In genomic region chr15:31225356-31225955, GRCh38 we compare ENCODE assay signal across 18 cellular contexts.
"Had no signal": no experiment of that assay in that cellular context is flagged by ENCODE, and none has a peak within 500 bp of the region (broad histone marks: within the 10 kb centered on the region; RNA-seq: fewer than 3 reads in every experiment).

No MANE protein-coding gene starts in this region.

- H3K27ac ChIP-seq: brain microvascular endothelial cell, esophagus squamous epithelium, ovary, tibial artery had no signal

- H3K27ac Mint-ChIP-seq: activated T-helper 1 cell treated with anti-CD3 and anti-CD28 coated beads, Interleukin-12 subunit alpha, Interleukin-12 subunit beta, Interleukin-2, Interleukin-4 antibody, amounts not matched to agents 30 ng/mL and 10 ng/mL and 1 ng/mL, durations not matched to agents 14 hours and 24 hours and 36 hours; mesothelial cell of epicardium; nephron progenitor cell had no signal

- H3K36me3 Mint-ChIP-seq: mesothelial cell of epicardium had no signal

- H3K4me3 ChIP-seq: ovary, tibial artery had no signal

- H3K36me3 ChIP-seq: brain microvascular endothelial cell, esophagus squamous epithelium, ovary, tibial artery had no signal

- H3K4me3 Mint-ChIP-seq: activated T-helper 1 cell treated with anti-CD3 and anti-CD28 coated beads, Interleukin-12 subunit alpha, Interleukin-12 subunit beta, Interleukin-2, Interleukin-4 antibody, amounts not matched to agents 30 ng/mL and 10 ng/mL and 1 ng/mL, durations not matched to agents 14 hours and 24 hours and 36 hours; central memory CD8-positive, alpha-beta T cell; mesothelial cell of epicardium; nephron progenitor cell had no signal

- H3K27me3 Mint-ChIP-seq: central memory CD8-positive, alpha-beta T cell had no signal

- H3K9me3 ChIP-seq: esophagus squamous epithelium, ovary, tibial artery had no signal

- H3K9me3 Mint-ChIP-seq: activated T-helper 1 cell treated with anti-CD3 and anti-CD28 coated beads, Interleukin-12 subunit alpha, Interleukin-12 subunit beta, Interleukin-2, Interleukin-4 antibody, amounts not matched to agents 30 ng/mL and 10 ng/mL and 1 ng/mL, durations not matched to agents 14 hours and 24 hours and 36 hours; central memory CD8-positive, alpha-beta T cell; mesothelial cell of epicardium; nephron progenitor cell had no signal

- DNase-seq: activated CD4-positive, alpha-beta T cell treated with anti-CD3 and anti-CD28 coated beads, Interleukin-2, amount 50 U/mL, for 1 hour; activated CD8-positive, alpha-beta memory T cell treated with anti-CD3 and anti-CD28 coated beads for 24 hours; activated naive CD4-positive, alpha-beta T cell; anterior cingulate cortex; brain microvascular endothelial cell; cortex of kidney; effector CD8-positive, alpha-beta T cell; esophagus squamous epithelium; hippocampal formation; nephron progenitor cell; ovary; stimulated activated CD4-positive, alpha-beta T cell treated with anti-CD3 and anti-CD28 coated beads, Interleukin-2, amount 100 ng/mL, for 24 hours; tibial artery had no signal

- H3K4me1 Mint-ChIP-seq: mesothelial cell of epicardium had no signal

- H3K27me3 ChIP-seq: ovary had no signal

- FAIRE-seq: endothelial cell of umbilical vein, urothelium cell line had no signal
